13 cellular contexts compared by ENCODE assay signal in genomic region chr21:15222711-15223110, GRCh38.
DNase-seq lines count a peak whose midpoint lies in the region; ATAC-seq, FAIRE-seq and TF ChIP-seq lines count a peak whose summit lies in the region.
"Had no signal": no experiment of that assay in that cellular context is flagged by ENCODE, and none has a peak within 500 bp of the region (broad histone marks: within the 10 kb centered on the region; RNA-seq: fewer than 3 reads in every experiment).

No MANE protein-coding gene starts in this region.

- H3K14ac ChIP-seq in H9 (ENCODE audit: insufficient read depth, low read length): no peak overlapping the region

- H3K9me3 ChIP-seq in H9 (ENCODE audit: control insufficient read depth, low read depth, low read length): no peaks in the 10 kb centered on the region
- H3K9me3 ChIP-seq: uterus had no signal

- H3K4ac ChIP-seq in H9 (ENCODE audit: low read depth, low read length): no peak overlapping the region

- H2AFZ ChIP-seq in H9 (ENCODE audit: low read length): no peak overlapping the region

- no peak overlapping the region for H2BK15ac ChIP-seq in H9 (ENCODE audit: low read depth, low read length)

- no peak overlapping the region for H2BK5ac ChIP-seq in H9 (ENCODE audit: insufficient read length, low read length)

- H2BK12ac ChIP-seq in H9 (ENCODE audit: insufficient read length, low read depth, low read length): no peak overlapping the region

- no peaks in the 10 kb centered on the region for H3K79me2 ChIP-seq in H9 (ENCODE audit: insufficient read depth, low read length)

- no peak overlapping the region for H3K56ac ChIP-seq in H9 (ENCODE audit: insufficient read length, low read depth, low read length)

- H3K4me3 ChIP-seq in fibroblast of the aortic adventitia (ENCODE audit: low read depth, low read length): no peak overlapping the region
- H3K4me3 ChIP-seq: uterus had no signal

- no peaks in the 10 kb centered on the region for H4K20me1 ChIP-seq in H9 (ENCODE audit: control insufficient read depth, insufficient read depth, insufficient read length)

- peaks cover 12% of the 10 kb centered on the region; the same call in 1 of the 2 replicates for H3K27me3 ChIP-seq in H9 (ENCODE audit: insufficient read depth, low read length)
- H3K27me3 ChIP-seq: uterus had no signal

- no peak overlapping the region for H3K4me2 ChIP-seq in H9 (ENCODE audit: insufficient read depth, insufficient read length, low read length)

- H3K4me1 Mint-ChIP-seq in stimulated activated naive B cell treated with anti-CD40 and anti-IgM and Interleukin-4, amounts not matched to agents 10 μg/mL and 1 μg/mL and 100 μg/mL, for 72 hours: peaks cover 13 to 29% of the 10 kb centered on the region in 2 donors
- H3K4me1 Mint-ChIP-seq in H9: peaks cover 24 to 36% of the 10 kb centered on the region in 2 experiments

- no peak overlapping the region for H3K23ac ChIP-seq in H9 (ENCODE audit: insufficient read length, low read depth, low read length)

- no peak overlapping the region for H3K18ac ChIP-seq in H9 (ENCODE audit: insufficient read length, low read depth, low read length)

- no peak overlapping the region for H3K9ac ChIP-seq in H9 (ENCODE audit: extremely low read depth, insufficient read length, low read length)

- H3K4me3 Mint-ChIP-seq in stimulated activated naive B cell treated with anti-CD40 and anti-IgM and Interleukin-4, amounts not matched to agents 10 μg/mL and 1 μg/mL and 100 μg/mL, for 72 hours: no peak overlapping the region
- no peak overlapping the region for H3K4me3 Mint-ChIP-seq in H9
- H3K4me3 Mint-ChIP-seq: activated naive CD8-positive, alpha-beta T cell had no signal

- H3K27me3 Mint-ChIP-seq in stimulated activated naive B cell treated with anti-CD40 and anti-IgM and Interleukin-4, amounts not matched to agents 10 μg/mL and 1 μg/mL and 100 μg/mL, for 72 hours: peaks cover 10 to 13% of the 10 kb centered on the region in 2 donors
- peaks cover 51% of the 10 kb centered on the region for H3K27me3 Mint-ChIP-seq in H9 (ENCODE audit: low read depth)
- H3K27me3 Mint-ChIP-seq: activated naive CD8-positive, alpha-beta T cell; progenitor cell of endocrine pancreas had no signal

- FAIRE-seq in RCC 7860 (lab: Jason Lieb, UNC): no peak

- TF ChIP-seq CTCF in fibroblast of the aortic adventitia (IDR thresholded peaks at IDR 0.05; ENCODE audit: insufficient read depth, low read length) (no peak), H9 (conservative IDR thresholded peaks at IDR 0.05) (no peak)

- H3K9me3 Mint-ChIP-seq in activated naive CD4-positive, alpha-beta T cell treated with anti-CD3 and anti-CD28 coated beads, Interleukin-2, amount 50 U/mL, for 72 hours: peaks cover 0 to 7% of the 10 kb centered on the region in 2 donors
- no peaks in the 10 kb centered on the region for H3K9me3 Mint-ChIP-seq in stimulated activated naive B cell treated with anti-CD40 and anti-IgM and Interleukin-4, amounts not matched to agents 10 μg/mL and 1 μg/mL and 100 μg/mL, for 72 hours
- no peaks in the 10 kb centered on the region for H3K9me3 Mint-ChIP-seq in H9

- H3T11ph ChIP-seq in H9 (ENCODE audit: low read length): no peak overlapping the region

- H3K36me3 Mint-ChIP-seq in activated naive CD4-positive, alpha-beta T cell treated with anti-CD3 and anti-CD28 coated beads, Interleukin-2, amount 50 U/mL, for 72 hours: no peaks in the 10 kb centered on the region
- no peaks in the 10 kb centered on the region for H3K36me3 Mint-ChIP-seq in stimulated activated naive B cell treated with anti-CD40 and anti-IgM and Interleukin-4, amounts not matched to agents 10 μg/mL and 1 μg/mL and 100 μg/mL, for 72 hours
- H3K36me3 Mint-ChIP-seq in H9 (ENCODE audit: insufficient read depth in 1 of 3, low read depth in 3 of 3): no peaks in the 10 kb centered on the region
- H3K36me3 Mint-ChIP-seq: activated naive CD8-positive, alpha-beta T cell had no signal

- no peak overlapping the region for H2BK20ac ChIP-seq in H9 (ENCODE audit: low read depth, low read length, poor library complexity, severe bottlenecking)

- no CpG with 5 or more reads among the region's 3 CpGs for WGBS in H9 (ENCODE audit: extremely low coverage, insufficient read length, low lambda C conversion rate)

- peak; percentile 88 to 95 for ATAC-seq in activated naive CD4-positive, alpha-beta T cell treated with anti-CD3 and anti-CD28 coated beads, Interleukin-2, amount 50 U/mL, for 72 hours
- ATAC-seq in stimulated activated naive B cell treated with anti-CD40 and anti-IgM and Interleukin-4, amounts not matched to agents 10 μg/mL and 1 μg/mL and 100 μg/mL, for 72 hours (replicated peaks): peak; percentile 38 to 83
- no peak for ATAC-seq in GM18909 (IDR thresholded peaks at IDR 0.05; ENCODE audit: poor library complexity, unreplicated experiment)

- no peak for DNase-seq in activated naive CD4-positive, alpha-beta T cell treated with anti-CD3 and anti-CD28 coated beads, Interleukin-2, amount 50 U/mL, for 72 hours (ENCODE audit: low spot score in 2 of 2)
- DNase-seq in activated naive CD4-positive, alpha-beta T cell treated with Interleukin-2 at 50 U/mL for 16 hours: no peak
- DNase-seq in RCC 7860 (ENCODE audit: low spot score) (peak; percentile 97), fibroblast of the aortic adventitia (ENCODE audit: low read depth) (peak; percentile 29), Ammon's horn (ENCODE audit: low spot score) (no peak), H9 (no peak)
- no peak for DNase-seq in stimulated activated naive B cell treated with anti-CD40 and anti-IgM and Interleukin-4, amounts not matched to agents 10 μg/mL and 1 μg/mL and 100 μg/mL, for 72 hours
- DNase-seq: activated CD8-positive, alpha-beta memory T cell treated with anti-CD3 and anti-CD28 coated beads for 24 hours; NCI-H345; uterus had no signal

- no peaks in the 10 kb centered on the region for H3K79me1 ChIP-seq in H9 (ENCODE audit: insufficient read depth, low read depth, low read length, poor library complexity, severe bottlenecking)

- no peak overlapping the region for H3K27ac ChIP-seq in H9 (ENCODE audit: insufficient read length, low read depth, low read length)
- H3K27ac ChIP-seq: uterus had no signal

- no peak overlapping the region for H2BK120ac ChIP-seq in H9 (ENCODE audit: low read depth, low read length, poor library complexity, severe bottlenecking)

- H4K5ac ChIP-seq in H9 (ENCODE audit: insufficient read length, low read depth, low read length): no peak overlapping the region

- H3K23me2 ChIP-seq in H9 (ENCODE audit: insufficient read length, low read depth, low read length, poor library complexity, severe bottlenecking): no peaks in the 10 kb centered on the region

- H4K8ac ChIP-seq in H9 (replicated peaks; ENCODE audit: insufficient read length, low read depth, low read length): no peak overlapping the region

- no peak overlapping the region for H4K91ac ChIP-seq in H9 (ENCODE audit: insufficient read length, low read depth, low read length)

- no peak overlapping the region for H2AK5ac ChIP-seq in H9 (ENCODE audit: insufficient read length, low read length)

- no peaks in the 10 kb centered on the region for H3K4me1 ChIP-seq in H9 (ENCODE audit: insufficient read depth, low read length)
- H3K4me1 ChIP-seq: uterus had no signal

- H3K27ac Mint-ChIP-seq in activated naive CD4-positive, alpha-beta T cell treated with anti-CD3 and anti-CD28 coated beads, Interleukin-2, amount 50 U/mL, for 72 hours: peak overlapping the region in 1 of 2 donors; percentile 85
- H3K27ac Mint-ChIP-seq in stimulated activated naive B cell treated with anti-CD40 and anti-IgM and Interleukin-4, amounts not matched to agents 10 μg/mL and 1 μg/mL and 100 μg/mL, for 72 hours: no peak overlapping the region
- H3K27ac Mint-ChIP-seq in H9: no peak overlapping the region
- H3K27ac Mint-ChIP-seq: progenitor cell of endocrine pancreas had no signal

Comparison
In these comparisons a context has a peak if more than half of its experiments do, and no peak if none do; other contexts are left out.
1. DNase-seq: peak in RCC 7860 (single experiment) and fibroblast of the aortic adventitia (single experiment); none in activated naive CD4-positive, alpha-beta T cell treated with anti-CD3 and anti-CD28 coated beads, Interleukin-2, amount 50 U/mL, for 72 hours (0 of 2), activated naive CD4-positive, alpha-beta T cell treated with Interleukin-2 at 50 U/mL for 16 hours (single experiment), stimulated activated naive B cell treated with anti-CD40 and anti-IgM and Interleukin-4, amounts not matched to agents 10 μg/mL and 1 μg/mL and 100 μg/mL, for 72 hours (single experiment), Ammon's horn (single experiment) and H9 (single experiment).